In the genomic region with DNA sequence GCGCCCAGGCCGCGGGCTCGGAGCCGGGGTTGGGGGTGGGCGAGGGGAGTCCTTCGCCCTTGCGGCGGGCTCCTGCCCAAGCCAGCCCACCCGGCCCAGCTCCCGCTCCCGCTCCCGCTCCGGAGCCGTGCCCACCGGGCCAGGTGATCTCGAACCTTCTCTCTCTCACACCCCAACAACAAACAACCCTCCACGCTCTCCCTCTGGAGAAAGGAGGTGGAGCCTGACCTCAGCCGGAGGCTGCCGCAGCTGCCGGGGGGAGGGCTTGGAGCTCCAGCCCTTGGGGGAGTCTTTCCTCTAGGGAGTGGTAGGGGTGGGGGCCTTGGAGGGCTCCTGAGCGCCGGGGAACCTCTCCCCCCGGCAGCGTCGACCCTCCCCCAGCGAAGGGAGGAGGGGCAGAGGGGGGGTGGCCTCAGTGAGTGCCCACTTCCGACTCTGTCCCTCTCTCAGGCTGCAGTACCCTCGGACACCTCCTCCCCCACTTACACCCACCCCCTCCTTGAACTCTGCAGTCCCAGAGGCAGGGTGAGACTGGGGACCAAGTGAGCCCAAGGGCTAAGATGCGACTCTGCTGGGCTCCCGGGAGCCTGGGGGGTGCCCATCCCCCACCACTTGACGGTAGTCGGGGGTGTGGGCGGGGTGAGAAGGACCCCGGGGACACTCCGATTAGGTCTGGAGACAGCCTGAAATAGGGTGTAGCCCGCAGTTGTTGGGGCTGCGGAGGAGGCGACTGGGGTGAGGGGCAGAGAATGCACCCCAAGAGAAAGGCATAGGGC, we compare ENCODE assay signal across 8 cellular contexts. TPM values are rescaled to one million over a fixed set of nuclear protein-coding genes. Genes with fewer than 3 reads are reported as not detected.
DNase-seq lines count a peak whose midpoint lies in the region; ATAC-seq and TF ChIP-seq lines count a peak whose summit lies in the region.

No MANE protein-coding gene starts in this region.

- TF ChIP-seq CTCF in HFF-Myc (IDR thresholded peaks at IDR 0.05; ENCODE audit: low read depth, low read length, missing control alignments) = no peak
- no peak for TF ChIP-seq CTCF in breast epithelium (IDR thresholded peaks at IDR 0.05)

- H3K9me3 ChIP-seq in breast epithelium (no peaks in the 10 kb centered on the region), mucosa of stomach (ENCODE audit: control insufficient read depth, low read length) (no peaks in the 10 kb centered on the region)

- H3K27me3 ChIP-seq in breast epithelium (no peaks in the 10 kb centered on the region), mucosa of stomach (ENCODE audit: control insufficient read depth, insufficient read depth, low read length) (peaks cover 41% of the 10 kb centered on the region)

- peak overlapping the region; percentile 29 for H3K4me3 ChIP-seq in HFF-Myc (replicated peaks; ENCODE audit: low read depth, low read length)
- peak overlapping the region; percentile 30 to 73 (median 54) for H3K4me3 ChIP-seq in breast epithelium
- peak overlapping the region; percentile 41 for H3K4me3 ChIP-seq in mucosa of stomach (ENCODE audit: low read length)

- H3K36me3 ChIP-seq in breast epithelium (no peaks in the 10 kb centered on the region), mucosa of stomach (ENCODE audit: control insufficient read depth, insufficient read depth, low read length) (no peaks in the 10 kb centered on the region)

- H3K9ac ChIP-seq in mucosa of stomach (ENCODE audit: low read length) = peak overlapping the region; percentile 64

- intact Hi-C loops in breast epithelium (cut with DNase I; ENCODE audit: low total_unique reads) = no loop called here

- peaks cover 9 to 12% of the 10 kb centered on the region in 2 donors for H3K4me1 ChIP-seq in breast epithelium
- H3K4me1 ChIP-seq in mucosa of stomach (ENCODE audit: control insufficient read depth, insufficient read depth, low read length) = peaks cover 32% of the 10 kb centered on the region

- TF ChIP-seq POLR2A in breast epithelium (IDR thresholded peaks at IDR 0.05) = no peak

- ATAC-seq in HG03342 (IDR thresholded peaks at IDR 0.05; ENCODE audit: unreplicated experiment) = no peak

- no peak overlapping the region for H3K27ac ChIP-seq in breast epithelium

- DNase-seq in AG08396 (ENCODE audit: low spot score) (peak; percentile 61), HFF-Myc (ENCODE audit: extremely low read depth, low read depth) (no peak), breast epithelium (ENCODE audit: low spot score in 2 of 2) (no peak), Ammon's horn (ENCODE audit: low spot score) (no peak), NCI-H187 (lab: John Stamatoyannopoulos, UW) (no peak)
- no peak for DNase-seq in stimulated activated CD4-positive, alpha-beta T cell treated with anti-CD3 and anti-CD28 coated beads, Interleukin-2, amount 100 ng/mL, for 24 hours

RNA-seq across cellular contexts. Expression of a gene that starts 4.4 kb away (rescaled TPM):
- total RNA-seq in breast epithelium = 10 to 100 TPM in 2 of 3 donors, 1 to 10 TPM in 1; 9.9 to 14.6 (median 11.8) TPM

RNA-seq across cellular contexts. Expression of a gene that starts 30.7 kb away (rescaled TPM):
- total RNA-seq in breast epithelium = 10 to 100 TPM; 43.8 to 72.7 (median 62.6) TPM

RNA-seq across cellular contexts. Expression of a gene that starts 34.5 kb away (rescaled TPM):
- total RNA-seq in breast epithelium = 10 to 100 TPM in 1 of 3 donors, 1 to 10 TPM in 2; 8.8 to 10.8 (median 9.3) TPM

RNA-seq across cellular contexts. Expression of a gene that starts 53.8 kb away (rescaled TPM):
- total RNA-seq in breast epithelium = 10 to 100 TPM in 2 of 3 donors, 1 to 10 TPM in 1; 9.1 to 19.8 (median 12.1) TPM
